8 cellular contexts compared by ENCODE assay signal in the genomic region with DNA sequence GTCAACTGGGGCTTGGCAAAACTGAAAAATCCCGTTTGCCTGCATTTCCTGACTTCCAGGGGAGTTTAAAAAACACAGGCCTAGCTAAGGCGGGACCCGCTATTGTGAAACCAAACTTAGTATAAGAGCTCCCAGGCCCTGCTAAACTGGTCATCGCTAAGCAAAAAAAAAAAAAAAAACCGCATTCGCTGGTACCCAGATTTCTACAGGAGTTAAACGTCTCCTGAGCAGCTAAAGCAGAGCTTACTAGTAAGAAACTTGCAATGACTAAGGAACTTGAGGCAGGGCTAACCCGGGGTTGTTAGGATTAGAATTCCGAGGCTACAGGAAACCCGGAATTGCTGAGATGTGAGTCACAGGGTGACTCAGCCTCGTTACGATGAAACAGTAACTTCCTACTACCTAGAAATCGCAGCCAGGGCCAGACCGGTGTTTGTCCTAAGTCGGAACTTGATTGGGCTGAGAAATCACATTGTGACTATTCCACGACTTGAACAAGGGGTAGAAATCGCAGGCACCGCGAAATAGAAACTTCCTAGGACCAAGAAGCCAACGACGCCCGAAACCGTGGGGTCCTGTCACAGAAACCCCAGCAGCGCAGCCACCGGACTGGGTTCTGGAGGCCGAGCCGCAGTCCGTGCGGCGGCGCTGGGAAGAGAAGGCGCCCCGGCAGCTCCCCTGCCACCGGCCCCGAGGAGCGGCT.
DNase-seq lines count a peak whose midpoint lies in the region; ATAC-seq lines count a peak whose summit lies in the region.

No MANE protein-coding gene starts in this region.

- H3K4me1 ChIP-seq in skeletal muscle satellite cell (ENCODE audit: control insufficient read depth, insufficient read depth, low read length), result peaks cover 28% of the 10 kb centered on the region

- no peaks in the 10 kb centered on the region for H3K36me3 ChIP-seq in skeletal muscle satellite cell (ENCODE audit: insufficient read depth, low read length)

- H3K4me3 ChIP-seq in skeletal muscle satellite cell (ENCODE audit: low read length), result peak overlapping the region; percentile 67

- intact Hi-C loops in cardiac septum (cut with DNase I), result loop anchor here (1.0 to 5.0 kb wide), 4 partner anchors 43 to 90 kb away; a partner anchor contains a TSS

- peaks cover 25% of the 10 kb centered on the region for H3K9me3 ChIP-seq in skeletal muscle satellite cell (replicated peaks; ENCODE audit: low read length)

- peak overlapping the region; percentile 86 for H3K4me2 ChIP-seq in skeletal muscle satellite cell (ENCODE audit: low read length)

- ATAC-seq in GM21360 (IDR thresholded peaks at IDR 0.05; ENCODE audit: unreplicated experiment), result peak; percentile 22

- in situ Hi-C loops in Caki2 (cut with HindIII; ENCODE audit: low pct_unique_long_range_greater_than_20kb, low sequenced_read_pairs), result no loop called here

- DNase-seq in Caki2 (ENCODE audit: low read depth), result peak; percentile 86
- DNase-seq in HS-5 (ENCODE audit: low read depth), result peak; percentile 100
- peak; percentile 15 for DNase-seq in SK-N-DZ (ENCODE audit: low spot score)
- DNase-seq in activated naive CD4-positive, alpha-beta T cell treated with anti-CD3 and anti-CD28 coated beads, Interleukin-2, amount 50 U/mL, for 16 hours, result peak; percentile 63
- peak; percentile 88 for DNase-seq in cardiac septum (ENCODE audit: low spot score)
- DNase-seq in COR-L47 (lab: John Stamatoyannopoulos, UW), result no peak

- peak overlapping the region; percentile 74 for H3K9ac ChIP-seq in skeletal muscle satellite cell (ENCODE audit: low read depth, low read length)

- no peaks in the 10 kb centered on the region for H3K27me3 ChIP-seq in skeletal muscle satellite cell (ENCODE audit: control insufficient read depth, insufficient read depth, low read length)
